In the genomic region with DNA sequence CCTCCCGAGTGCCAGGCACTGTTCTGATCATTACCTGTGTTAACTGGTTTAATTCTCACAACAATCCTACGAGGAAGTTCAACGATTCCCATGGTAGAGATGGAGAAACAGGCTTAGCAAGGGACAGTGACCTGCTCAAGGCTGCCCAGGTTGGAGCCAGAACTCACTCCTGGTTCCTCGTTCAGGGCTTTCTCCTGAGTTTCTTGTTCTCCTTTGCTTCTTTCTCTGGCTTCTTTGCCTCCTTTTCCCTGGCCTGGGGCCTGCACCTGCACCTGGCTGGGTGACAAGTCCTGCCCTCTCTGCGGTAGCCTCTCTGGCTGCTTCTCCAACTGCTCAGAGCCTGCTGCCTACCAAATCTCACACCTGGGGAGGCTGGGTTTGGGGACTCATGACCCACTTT, we compare ENCODE assay signal across 30 cellular contexts. TPM values are rescaled to one million over a fixed set of nuclear protein-coding genes. Genes with fewer than 3 reads are reported as not detected.
DNase-seq lines count a peak whose midpoint lies in the region; ATAC-seq and TF ChIP-seq lines count a peak whose summit lies in the region.
"Had no signal": no experiment of that assay in that cellular context is flagged by ENCODE, and none has a peak within 500 bp of the region (broad histone marks: within the 10 kb centered on the region; RNA-seq: fewer than 3 reads in every experiment).

No MANE protein-coding gene starts in this region.

- no CpG with 5 or more reads among the region's 5 CpGs for WGBS in neuronal stem cell (ENCODE audit: extremely low coverage in 2 of 2, insufficient read length in 2 of 2, insufficient replicate concordance in 1 of 2), 2 donors
- WGBS in tibial nerve, 2 donors = 74 to 78% methylated on average over 5 of the region's 5 CpGs

- H3K9ac ChIP-seq in neuronal stem cell (ENCODE audit: low read depth, low read length, poor library complexity) = no peak overlapping the region

- H3K79me1 ChIP-seq in neuronal stem cell (ENCODE audit: low read depth, low read length) = peaks cover 1% of the 10 kb centered on the region

- no peak overlapping the region for H3K4me2 ChIP-seq in neuronal stem cell (ENCODE audit: insufficient read depth, low read length, poor library complexity, severe bottlenecking)

- H3K36me3 ChIP-seq in neuronal stem cell (replicated peaks in 1 of 2; ENCODE audit: control insufficient read depth in 2 of 2, insufficient read depth in 2 of 2, low read length in 2 of 2) = no peaks in the 10 kb centered on the region
- H3K36me3 ChIP-seq in tibial nerve = no peaks in the 10 kb centered on the region
- H3K36me3 ChIP-seq: gastrocnemius medialis, lower lobe of right lung had no signal

- H2BK12ac ChIP-seq in neuronal stem cell (ENCODE audit: low read length) = no peak overlapping the region

- ATAC-seq in stimulated activated naive CD8-positive, alpha-beta T cell treated with anti-CD3 and anti-CD28 coated beads, Interleukin-15, Interleukin-2, amounts not matched to agents 100 U/mL and 50 U/mL, for 24 hours = no peak
- no peak for ATAC-seq in activated B cell treated with CpG ODN at 0.5 μM for 24 hours (ENCODE audit: low read depth)
- ATAC-seq in HG03521 (IDR thresholded peaks at IDR 0.05; ENCODE audit: unreplicated experiment) = no peak
- ATAC-seq: activated T-cell treated with anti-CD3 and anti-CD28 coated beads, Interleukin-2, amount 50 U/mL, for 4 hours; gastrocnemius medialis; K562; Right ventricle myocardium inferior; stimulated activated effector memory CD8-positive, alpha-beta T cell treated with anti-CD3 and anti-CD28 coated beads, Interleukin-12 subunit alpha, Interleukin-12 subunit beta, amount 100 ng/mL, for 72 hours had no signal

- H2BK120ac ChIP-seq in neuronal stem cell (ENCODE audit: low read depth, low read length) = no peak overlapping the region

- peaks cover 6% of the 10 kb centered on the region for H3K27me3 Mint-ChIP-seq in stimulated activated naive CD8-positive, alpha-beta T cell treated with anti-CD3 and anti-CD28 coated beads, Interleukin-15, Interleukin-2, amounts not matched to agents 100 ng/mL and 50 ng/mL, for 24 hours
- H3K27me3 Mint-ChIP-seq in activated B cell treated with CpG ODN at 0.5 μM for 24 hours = no peaks in the 10 kb centered on the region

- H4K91ac ChIP-seq in neuronal stem cell (ENCODE audit: low read depth, low read length, poor library complexity) = no peak overlapping the region

- H3K27me3 ChIP-seq in neuronal stem cell (ENCODE audit: control insufficient read depth in 3 of 3, insufficient read depth in 3 of 3, low read depth in 1 of 3, low read length in 3 of 3) (peaks cover 0 to 30% (median 0%) of the 10 kb centered on the region in 3 experiments), tibial nerve (no peaks in the 10 kb centered on the region)
- H3K27me3 ChIP-seq: gastrocnemius medialis had no signal

- no peak overlapping the region for H2BK5ac ChIP-seq in neuronal stem cell (ENCODE audit: low read length)

- H3K9me3 ChIP-seq in neuronal stem cell (replicated peaks in 1 of 2; ENCODE audit: control insufficient read depth in 2 of 2, insufficient read depth in 1 of 2, low read depth in 1 of 2, low read length in 2 of 2) (no peaks in the 10 kb centered on the region), tibial nerve (no peaks in the 10 kb centered on the region)
- H3K9me3 ChIP-seq: gastrocnemius medialis, lower lobe of right lung had no signal

- intact Hi-C loops in activated B cell treated with CpG ODN at 0.5 μM for 24 hours (cut with micrococcal nuclease) = no loop called here

- H3K4me3 Mint-ChIP-seq in stimulated activated naive CD8-positive, alpha-beta T cell treated with anti-CD3 and anti-CD28 coated beads, Interleukin-15, Interleukin-2, amounts not matched to agents 100 ng/mL and 50 ng/mL, for 24 hours = peak overlapping the region; percentile 42
- peak overlapping the region; percentile 71 for H3K4me3 Mint-ChIP-seq in activated B cell treated with CpG ODN at 0.5 μM for 24 hours
- H3K4me3 Mint-ChIP-seq: activated naive CD4-positive, alpha-beta T cell treated with anti-CD3 and anti-CD28 coated beads, Interleukin-2, amount 10 ng/mL, durations not matched to agents 7 days and 5 days; neural crest cell; type B pancreatic cell had no signal

- no peaks in the 10 kb centered on the region for H3K9me3 Mint-ChIP-seq in stimulated activated naive CD8-positive, alpha-beta T cell treated with anti-CD3 and anti-CD28 coated beads, Interleukin-15, Interleukin-2, amounts not matched to agents 100 ng/mL and 50 ng/mL, for 24 hours
- H3K9me3 Mint-ChIP-seq in activated B cell treated with CpG ODN at 0.5 μM for 24 hours = no peaks in the 10 kb centered on the region
- H3K9me3 Mint-ChIP-seq: activated naive CD4-positive, alpha-beta T cell treated with anti-CD3 and anti-CD28 coated beads, Interleukin-2, amount 10 ng/mL, durations not matched to agents 7 days and 5 days; activated T-cell treated with anti-CD3 and anti-CD28 coated beads, Interleukin-2, amount 50 U/mL, for 4 hours; neural crest cell; stimulated activated effector memory CD8-positive, alpha-beta T cell treated with anti-CD3 and anti-CD28 coated beads, Interleukin-12 subunit alpha, Interleukin-12 subunit beta, amount 100 ng/mL, for 72 hours; type B pancreatic cell had no signal

- H3K23ac ChIP-seq in neuronal stem cell (ENCODE audit: low read depth, low read length, poor library complexity) = no peak overlapping the region

- DNase-seq in stimulated activated naive CD8-positive, alpha-beta T cell treated with anti-CD3 and anti-CD28 coated beads, Interleukin-15, Interleukin-2, amounts not matched to agents 100 U/mL and 50 U/mL, for 24 hours = no peak
- DNase-seq in activated B cell treated with CpG ODN at 0.5 μM for 24 hours (no peak), neuronal stem cell (ENCODE audit: low spot score) (no peak), tibial nerve (ENCODE audit: low spot score in 2 of 2) (no peak), NCI-H446 treated with DMSO at 0.1 percent for 48 hours (lab: John Stamatoyannopoulos, UW) (no peak)
- no peak for DNase-seq in stimulated activated CD4-positive, alpha-beta T cell treated with anti-CD3 and anti-CD28 coated beads, Interleukin-4, amount 100 ng/mL, for 1 hour
- DNase-seq: activated naive CD4-positive, alpha-beta T cell treated with anti-CD3 and anti-CD28 coated beads, Interleukin-2, amount 10 ng/mL, durations not matched to agents 7 days and 5 days; activated T-cell treated with anti-CD3 and anti-CD28 coated beads, Interleukin-2, amount 50 U/mL, for 4 hours; C1 segment of cervical spinal cord; cerebellar nuclear complex; effector CD4-positive, alpha-beta T cell; erythroblast; gastrocnemius medialis; hypothalamus; lower lobe of right lung; MV-4-11; NCI-H2171; NCI-H69; stimulated activated CD4-positive, alpha-beta T cell treated with anti-CD3 and anti-CD28 coated beads, Interleukin-1b, Interleukin-23, amount 100 ng/mL, for 48 hours had no signal

- peak overlapping the region; percentile 58 for H2BK15ac ChIP-seq in neuronal stem cell (ENCODE audit: low read length)

- H3K36me3 Mint-ChIP-seq in stimulated activated naive CD8-positive, alpha-beta T cell treated with anti-CD3 and anti-CD28 coated beads, Interleukin-15, Interleukin-2, amounts not matched to agents 100 ng/mL and 50 ng/mL, for 24 hours (ENCODE audit: low read depth) = no peaks in the 10 kb centered on the region
- peaks cover 25% of the 10 kb centered on the region for H3K36me3 Mint-ChIP-seq in activated B cell treated with CpG ODN at 0.5 μM for 24 hours (ENCODE audit: low read depth)
- H3K36me3 Mint-ChIP-seq: activated naive CD4-positive, alpha-beta T cell treated with anti-CD3 and anti-CD28 coated beads, Interleukin-2, amount 10 ng/mL, durations not matched to agents 7 days and 5 days; type B pancreatic cell had no signal

- no peak overlapping the region for H2AFZ ChIP-seq in neuronal stem cell (ENCODE audit: low read length)

- H4K8ac ChIP-seq in neuronal stem cell (ENCODE audit: low read depth, low read length) = no peak overlapping the region

- no peak overlapping the region for H3K4me3 ChIP-seq in neuronal stem cell (ENCODE audit: low read length in 2 of 2)
- H3K4me3 ChIP-seq in tibial nerve = no peak overlapping the region
- H3K4me3 ChIP-seq: gastrocnemius medialis, K562, lower lobe of right lung had no signal

- no peak overlapping the region for H3K18ac ChIP-seq in neuronal stem cell (ENCODE audit: low read length)

- no peak for TF ChIP-seq CTCF in activated B cell treated with CpG ODN at 0.5 μM for 24 hours (IDR thresholded peaks at IDR 0.05)
- TF ChIP-seq CTCF in tibial nerve (IDR thresholded peaks at IDR 0.05) = no peak

- no peak overlapping the region for H3K4ac ChIP-seq in neuronal stem cell (ENCODE audit: low read length)

- no peak overlapping the region for H3K27ac Mint-ChIP-seq in stimulated activated naive CD8-positive, alpha-beta T cell treated with anti-CD3 and anti-CD28 coated beads, Interleukin-15, Interleukin-2, amounts not matched to agents 100 ng/mL and 50 ng/mL, for 24 hours
- no peak overlapping the region for H3K27ac Mint-ChIP-seq in activated B cell treated with CpG ODN at 0.5 μM for 24 hours
- H3K27ac Mint-ChIP-seq: activated naive CD4-positive, alpha-beta T cell treated with anti-CD3 and anti-CD28 coated beads, Interleukin-2, amount 10 ng/mL, durations not matched to agents 7 days and 5 days; type B pancreatic cell had no signal

- CTCF ChIA-PET in activated B cell treated with CpG ODN at 0.5 μM for 24 hours (lab: Charles Lee) = no interaction called here

- H3K4me1 ChIP-seq in neuronal stem cell (ENCODE audit: control insufficient read depth in 2 of 2, insufficient read depth in 1 of 2, low read depth in 1 of 2, low read length in 2 of 2) = no peaks in the 10 kb centered on the region
- H3K4me1 ChIP-seq in tibial nerve = peaks cover 0 to 4% (median 0%) of the 10 kb centered on the region in 4 donors
- H3K4me1 ChIP-seq: gastrocnemius medialis had no signal

- H2AK5ac ChIP-seq in neuronal stem cell (ENCODE audit: low read depth, low read length) = no peak overlapping the region

- H3K27ac ChIP-seq in neuronal stem cell (replicated peaks; ENCODE audit: low read length) = no peak overlapping the region
- H3K27ac ChIP-seq in tibial nerve = no peak overlapping the region
- H3K27ac ChIP-seq: gastrocnemius medialis, lower lobe of right lung had no signal

- TF ChIP-seq EP300 in tibial nerve (IDR thresholded peaks at IDR 0.05) = no peak

- POLR2A ChIA-PET in activated B cell treated with CpG ODN at 0.5 μM for 24 hours (lab: Charles Lee) = interaction anchor here (0.6 to 1.2 kb wide), 4 partner anchors 13 to 633 kb away, joined by 3 to 8 read pairs (median 5); no protein-coding TSS in a partner anchor

- peaks cover 19% of the 10 kb centered on the region for H3K4me1 Mint-ChIP-seq in stimulated activated naive CD8-positive, alpha-beta T cell treated with anti-CD3 and anti-CD28 coated beads, Interleukin-15, Interleukin-2, amounts not matched to agents 100 ng/mL and 50 ng/mL, for 24 hours (ENCODE audit: low read depth)
- H3K4me1 Mint-ChIP-seq in activated B cell treated with CpG ODN at 0.5 μM for 24 hours = peaks cover 32% of the 10 kb centered on the region
- H3K4me1 Mint-ChIP-seq: activated naive CD4-positive, alpha-beta T cell treated with anti-CD3 and anti-CD28 coated beads, Interleukin-2, amount 10 ng/mL, durations not matched to agents 7 days and 5 days; neural crest cell had no signal

- TF ChIP-seq POLR2A in tibial nerve (IDR thresholded peaks at IDR 0.05) = no peak

- H3K14ac ChIP-seq in neuronal stem cell (ENCODE audit: low read length) = no peak overlapping the region

RNA-seq across cellular contexts. Expression of gene CCL22, which starts 2.8 kb away (rescaled TPM):
- total RNA-seq in activated B cell treated with CpG ODN at 0.5 μM for 24 hours (276 and 288 TPM in 2 replicates), tibial nerve (not detected)
- not detected for polyA plus RNA-seq in neuronal stem cell (2013, experiment 1 of 2)
- not detected for polyA plus RNA-seq in neuronal stem cell (2013, experiment 2 of 2)
- total RNA-seq: gastrocnemius medialis, neural crest cell, pulmonary artery endothelial cell, Right ventricle myocardium inferior, skeletal muscle tissue had no signal

RNA-seq across cellular contexts. Expression of gene CX3CL1, which starts 10.9 kb away (rescaled TPM):
- total RNA-seq in activated B cell treated with CpG ODN at 0.5 μM for 24 hours (0.27 and 0.31 TPM in 2 replicates), tibial nerve (10 to 100 TPM in 3 of 4 donors, 1 to 10 TPM in 1; 8.7 to 18.4 (median 15.4) TPM)
- polyA plus RNA-seq in neuronal stem cell (2013, experiment 1 of 2) = 3.6 TPM
- polyA plus RNA-seq in neuronal stem cell (2013, experiment 2 of 2) = 3.7 TPM
- polyA plus RNA-seq: K562 had no signal

RNA-seq across cellular contexts. Expression of gene CCL17, which starts 43.2 kb away (rescaled TPM):
- 6.7 and 7.0 TPM in 2 replicates for total RNA-seq in activated B cell treated with CpG ODN at 0.5 μM for 24 hours
- polyA plus RNA-seq in neuronal stem cell (2013, experiment 1 of 2) = not detected
- polyA plus RNA-seq in neuronal stem cell (2013, experiment 2 of 2) = not detected
- total RNA-seq in tibial nerve = not detected
- total RNA-seq: gastrocnemius medialis, K562, mucosa of gallbladder, neural crest cell, pulmonary artery endothelial cell, Right ventricle myocardium inferior, skeletal muscle tissue had no signal
- polyA plus RNA-seq: aorta, K562 had no signal

Comparison
In these comparisons a context has a peak if more than half of its experiments do, and no peak if none do; other contexts are left out.
1. RNA of gene CCL22, which starts 2.8 kb away (total RNA-seq): 276 to 288 TPM in activated B cell treated with CpG ODN at 0.5 μM for 24 hours; not detected in tibial nerve; every median in the first group is over 100 times any median in the second.